8 cellular contexts compared by ENCODE assay signal in the genomic region with DNA sequence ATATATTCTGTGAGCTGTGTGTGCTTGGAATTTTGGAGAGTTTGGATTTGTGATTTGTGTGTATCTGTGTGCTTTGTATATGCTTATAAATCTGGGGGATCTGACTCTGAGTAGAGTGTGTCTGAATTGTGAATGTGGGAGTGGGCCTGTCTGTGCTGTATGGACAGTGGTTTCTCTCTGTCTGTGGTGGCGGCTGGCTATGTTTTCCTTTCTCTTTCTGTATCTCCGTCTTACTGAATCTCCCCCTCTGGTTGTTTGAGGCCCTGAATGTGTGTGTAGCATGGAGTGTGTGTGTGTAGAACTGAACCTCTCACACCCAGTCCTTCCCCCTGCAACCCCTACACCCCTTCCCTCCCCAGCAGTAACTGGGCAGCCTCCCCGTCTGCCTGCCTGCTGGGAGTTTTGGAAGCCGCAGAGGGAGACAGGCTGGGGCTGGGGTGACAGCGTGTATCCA. TPM values are rescaled to one million over a fixed set of nuclear protein-coding genes. Genes with fewer than 3 reads are reported as not detected.
DNase-seq lines count a peak whose midpoint lies in the region; ATAC-seq and TF ChIP-seq lines count a peak whose summit lies in the region.

No MANE protein-coding gene starts in this region.

- ATAC-seq in GM18498 (IDR thresholded peaks at IDR 0.05; ENCODE audit: unreplicated experiment): peak; percentile 39
- peak; percentile 31 for ATAC-seq in HG02852 (IDR thresholded peaks at IDR 0.05; ENCODE audit: unreplicated experiment)
- no peak for ATAC-seq in lower lobe of right lung

- TF ChIP-seq CTCF in lower lobe of right lung (IDR thresholded peaks at IDR 0.05) (no peak), vagina (IDR thresholded peaks at IDR 0.05) (no peak)

- peak overlapping the region; percentile 91 for H3K4me3 ChIP-seq in adipocyte (ENCODE audit: low read length)
- H3K4me3 ChIP-seq in lower lobe of right lung: no peak overlapping the region
- no peak overlapping the region for H3K4me3 ChIP-seq in vagina

- peak overlapping the region; percentile 76 for H3K9ac ChIP-seq in adipocyte (ENCODE audit: low read length)

- H3K27me3 ChIP-seq in adipocyte (replicated peaks; ENCODE audit: control insufficient read depth, insufficient read depth, low read length): no peaks in the 10 kb centered on the region
- no peaks in the 10 kb centered on the region for H3K27me3 ChIP-seq in lower lobe of right lung (ENCODE audit: low read depth)
- H3K27me3 ChIP-seq in vagina: no peaks in the 10 kb centered on the region

- H3K4me1 ChIP-seq in adipocyte (ENCODE audit: control insufficient read depth, insufficient read depth, low read length) (peaks cover 67% of the 10 kb centered on the region), lower lobe of right lung (peaks cover 85% of the 10 kb centered on the region), vagina (peaks cover 89% of the 10 kb centered on the region)

- no peaks in the 10 kb centered on the region for H3K36me3 ChIP-seq in adipocyte (ENCODE audit: control insufficient read depth, insufficient read depth, low read length, severe bottlenecking)
- no peaks in the 10 kb centered on the region for H3K36me3 ChIP-seq in lower lobe of right lung
- H3K36me3 ChIP-seq in vagina: no peaks in the 10 kb centered on the region

- H3K9me3 ChIP-seq in adipocyte (ENCODE audit: control insufficient read depth, low read length): no peaks in the 10 kb centered on the region
- no peaks in the 10 kb centered on the region for H3K9me3 ChIP-seq in lower lobe of right lung
- H3K9me3 ChIP-seq in vagina: no peaks in the 10 kb centered on the region

- no peak for TF ChIP-seq POLR2A in vagina (IDR thresholded peaks at IDR 0.05)

- H3K27ac ChIP-seq in lower lobe of right lung (peak overlapping the region; percentile 86), vagina (peak overlapping the region; percentile 95)

- DNase-seq in adipocyte (ENCODE audit: low read depth): peak; percentile 64
- no peak for DNase-seq in lower lobe of right lung
- DNase-seq in vagina (ENCODE audit: extremely low spot score in 2 of 2): no peak
- DNase-seq in NCI-H187 treated with DMSO at 0.1 percent for 48 hours (lab: John Stamatoyannopoulos, UW): no peak
- DNase-seq in EL: no peak
- no peak for DNase-seq in NCI-H446 (lab: John Stamatoyannopoulos, UW)

- intact Hi-C loops in lower lobe of right lung (cut with DNase I): no loop called here
- intact Hi-C loops in vagina (cut with DNase I): loop anchor here (5.0 kb wide), 1 partner anchor 44 kb away; no protein-coding TSS in a partner anchor

RNA-seq across cellular contexts. Expression of a gene that starts 4.7 kb away (rescaled TPM):
- total RNA-seq in lower lobe of right lung (27.3 TPM), vagina (51.8 TPM)

Comparison
In these comparisons a context has a peak if more than half of its experiments do, and no peak if none do; other contexts are left out.
1. ATAC-seq: peak in GM18498 (single experiment) and HG02852 (single experiment); none in lower lobe of right lung (0 of 2).